Comparison of ENCODE assay signal across 14 cellular contexts in the genomic region with DNA sequence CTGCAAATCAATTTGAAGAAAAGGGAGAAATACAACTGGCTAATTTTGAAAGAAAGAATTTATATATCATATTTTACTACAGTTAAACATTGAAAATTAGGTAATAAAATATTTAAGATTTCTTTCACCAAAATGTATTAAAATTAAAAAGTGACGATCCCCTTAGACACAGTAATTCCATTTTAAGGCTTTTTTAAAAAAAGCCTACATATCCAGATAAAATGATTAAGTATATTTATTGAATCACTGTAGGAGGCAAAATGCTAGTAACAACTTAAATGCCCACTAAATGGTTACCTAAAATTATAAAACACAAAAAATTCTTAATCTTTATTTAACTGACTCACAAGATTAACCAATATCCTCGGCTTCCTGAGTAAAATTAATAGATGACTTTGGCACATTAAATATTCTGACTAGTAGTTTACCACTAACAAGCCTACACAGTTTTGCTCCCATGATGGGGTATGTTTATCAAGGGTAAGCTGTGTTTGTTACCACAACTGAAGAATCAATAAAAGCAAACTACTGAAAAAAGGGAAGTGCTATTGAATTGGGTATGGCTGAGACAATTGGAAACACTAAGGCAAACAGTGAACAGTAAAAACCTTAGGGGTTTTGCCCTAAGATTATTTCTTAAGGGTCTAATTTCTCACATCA. TPM values are rescaled to one million over a fixed set of nuclear protein-coding genes. Genes with fewer than 3 reads are reported as not detected.
DNase-seq lines count a peak whose midpoint lies in the region; ATAC-seq, FAIRE-seq and TF ChIP-seq lines count a peak whose summit lies in the region.
"Had no signal": no experiment of that assay in that cellular context is flagged by ENCODE, and none has a peak within 500 bp of the region (broad histone marks: within the 10 kb centered on the region; RNA-seq: fewer than 3 reads in every experiment).

No MANE protein-coding gene starts in this region.

- peaks cover 2 to 3% of the 10 kb centered on the region in 2 donors for H3K36me3 Mint-ChIP-seq in CD14-positive monocyte
- H3K36me3 Mint-ChIP-seq in activated naive CD4-positive, alpha-beta T cell treated with anti-CD3 and anti-CD28 coated beads, Interleukin-2, amount 50 U/mL, for 72 hours, result peaks cover 0 to 26% of the 10 kb centered on the region in 2 donors
- peaks cover 5 to 26% (median 20%) of the 10 kb centered on the region in 3 donors for H3K36me3 Mint-ChIP-seq in naive thymus-derived CD8-positive, alpha-beta T cell

- H3K79me2 ChIP-seq in HCT116 (ENCODE audit: insufficient read depth, low read length) (peaks cover 32% of the 10 kb centered on the region), SK-N-SH (ENCODE audit: insufficient read depth) (peaks cover 97% of the 10 kb centered on the region)

- no peak for TF ChIP-seq EP300 in SK-N-SH (IDR thresholded peaks at IDR 0.05; ENCODE audit: borderline replicate concordance in 1 of 2, low read depth in 1 of 2, low read length in 1 of 2)

- H3K9me2 ChIP-seq in HCT116 (ENCODE audit: insufficient read depth) (no peaks in the 10 kb centered on the region), SK-N-SH (no peaks in the 10 kb centered on the region)

- CTCF ChIA-PET in HCT116 (lab: Charles Lee) (no interaction called here), SK-N-SH (lab: Yijun Ruan, JAX) (no interaction called here)

- intact Hi-C loops in CD14-positive monocyte (cut with micrococcal nuclease) (no loop called here), HCT116 (cut with micrococcal nuclease) (loop anchor here (2.0 kb wide), 1 partner anchor 27 kb away; the partner anchor contains the start of gene ANKRD28)

- H3K27ac Mint-ChIP-seq in CD14-positive monocyte, result peak overlapping the region in 4 of 7 donors; percentile 48 to 83 (median 62)
- H3K27ac Mint-ChIP-seq in activated naive CD4-positive, alpha-beta T cell treated with anti-CD3 and anti-CD28 coated beads, Interleukin-2, amount 50 U/mL, for 72 hours, result no peak overlapping the region
- H3K27ac Mint-ChIP-seq in naive thymus-derived CD8-positive, alpha-beta T cell, result no peak overlapping the region

- no peaks in the 10 kb centered on the region for H3K9me3 ChIP-seq in HCT116 (ENCODE audit: control insufficient read depth in 1 of 2, insufficient read depth in 1 of 2, low read depth in 1 of 2, low read length in 2 of 2)
- H3K9me3 ChIP-seq in SK-N-SH, result no peaks in the 10 kb centered on the region
- H3K9me3 ChIP-seq: colonic mucosa, testis had no signal

- TF ChIP-seq CTCF in CD14-positive monocyte (IDR thresholded peaks at IDR 0.05) (no peak), HCT116 (IDR thresholded peaks at IDR 0.05 in 2 of 3, conservative IDR thresholded peaks at IDR 0.05 in 1 of 3; ENCODE audit: borderline replicate concordance in 1 of 3, insufficient read depth in 1 of 3, low read depth in 2 of 3, low read length in 2 of 3) (no peak), SK-N-SH (IDR thresholded peaks at IDR 0.05) (no peak)

- H3K4me1 Mint-ChIP-seq in CD14-positive monocyte, result peaks cover 18% of the 10 kb centered on the region
- H3K4me1 Mint-ChIP-seq in naive thymus-derived CD8-positive, alpha-beta T cell, result peaks cover 6 to 33% (median 15%) of the 10 kb centered on the region in 4 donors

- no peaks in the 10 kb centered on the region for H3K27me3 ChIP-seq in HCT116 (ENCODE audit: insufficient read depth, low read length)
- no peaks in the 10 kb centered on the region for H3K27me3 ChIP-seq in SK-N-SH (ENCODE audit: insufficient read depth)
- H3K27me3 ChIP-seq: colonic mucosa, testis had no signal

- TF ChIP-seq POLR2A in HCT116 (IDR thresholded peaks at IDR 0.05; ENCODE audit: borderline replicate concordance, extremely low read depth, insufficient read depth, insufficient read length), result no peak

- peak overlapping the region; percentile 31 for H3K9ac ChIP-seq in HCT116 (ENCODE audit: low read length)
- H3K9ac ChIP-seq in SK-N-SH, result peak overlapping the region; percentile 59; the same call in 1 of the 2 replicates

- ATAC-seq in HCT116 (no peak), GM19467 (IDR thresholded peaks at IDR 0.05; ENCODE audit: unreplicated experiment) (no peak)
- no peak for ATAC-seq in activated naive CD4-positive, alpha-beta T cell treated with anti-CD3 and anti-CD28 coated beads, Interleukin-2, amount 50 U/mL, for 72 hours
- no peak for ATAC-seq in naive thymus-derived CD8-positive, alpha-beta T cell
- ATAC-seq: GM23338 had no signal

- DNase-seq in CD14-positive monocyte (ENCODE audit: low spot score) (no peak), HCT116 (ENCODE audit: low read depth, low spot score) (no peak), SK-N-SH (no peak), kidney tubule cell (ENCODE audit: low spot score) (peak; percentile 26), frontal cortex (ENCODE audit: low spot score in 2 of 2) (no peak)
- DNase-seq in activated naive CD4-positive, alpha-beta T cell treated with anti-CD3 and anti-CD28 coated beads, Interleukin-2, amount 50 U/mL, for 72 hours (ENCODE audit: low spot score in 2 of 2), result no peak
- DNase-seq in naive thymus-derived CD8-positive, alpha-beta T cell, result no peak
- DNase-seq: activated CD8-positive, alpha-beta memory T cell treated with anti-CD3 and anti-CD28 coated beads, Interleukin-2, amount 50 U/mL, for 4 hours; colonic mucosa; stimulated activated CD4-positive, alpha-beta T cell treated with anti-CD3 and anti-CD28 coated beads, Interleukin-1b, Interleukin-23, amount 100 ng/mL, for 48 hours; testis had no signal

- H3K27me3 Mint-ChIP-seq in CD14-positive monocyte (ENCODE audit: low read depth in 3 of 3), result no peaks in the 10 kb centered on the region
- no peaks in the 10 kb centered on the region for H3K27me3 Mint-ChIP-seq in naive thymus-derived CD8-positive, alpha-beta T cell

- H3K4me3 ChIP-seq in HCT116 (replicated peaks in 1 of 2; ENCODE audit: low read depth in 1 of 2, low read length in 2 of 2), result peak overlapping the region in 1 of 2 experiments; percentile 30; a peak in 1 of 4 replicates
- H3K4me3 ChIP-seq in SK-N-SH (ENCODE audit: low read depth in 2 of 2, low read length in 1 of 2), result peak overlapping the region in 1 of 2 experiments; percentile 9; a peak in 1 of 4 replicates
- H3K4me3 ChIP-seq: colonic mucosa, GM23338, testis had no signal

- H3K27ac ChIP-seq in HCT116 (ENCODE audit: low read depth, low read length), result peak overlapping the region; percentile 68; the same call in 1 of the 2 replicates
- H3K27ac ChIP-seq in SK-N-SH (ENCODE audit: low read depth in 2 of 2, low read length in 1 of 2), result peak overlapping the region; percentile 74 to 92
- H3K27ac ChIP-seq: C4-2B, colonic mucosa, testis had no signal

- no peak overlapping the region for H2AFZ ChIP-seq in HCT116 (ENCODE audit: low read depth, low read length, poor library complexity, severe bottlenecking)
- no peak overlapping the region for H2AFZ ChIP-seq in SK-N-SH (ENCODE audit: low read depth)
- H2AFZ ChIP-seq: GM23338 had no signal

- RAD21 ChIA-PET in HCT116 (lab: Charles Lee; ENCODE audit: low non-redundant PET in 1 of 2, low total read pairs in 2 of 2, uncharacterized antibody in 2 of 2, unreplicated experiment in 2 of 2), result no interaction called here

- H3K4me1 ChIP-seq in HCT116 (ENCODE audit: control insufficient read depth in 1 of 2, insufficient read depth in 2 of 2, low read length in 2 of 2) (peaks cover 26 to 30% of the 10 kb centered on the region in 2 experiments), SK-N-SH (ENCODE audit: control insufficient read depth in 1 of 2, insufficient read depth in 2 of 2, low read depth in 1 of 2, low read length in 1 of 2) (peaks cover 2 to 25% of the 10 kb centered on the region in 2 experiments; a peak in 3 of 4 replicates)
- H3K4me1 ChIP-seq: colonic mucosa, testis had no signal

- no TSS peak for BruUV-seq in HCT116 (replicated peaks; lab: Mats Ljungman, UMichigan)

- H3K9me3 Mint-ChIP-seq in CD14-positive monocyte, result no peaks in the 10 kb centered on the region
- peaks cover 0 to 16% of the 10 kb centered on the region in 2 donors for H3K9me3 Mint-ChIP-seq in activated naive CD4-positive, alpha-beta T cell treated with anti-CD3 and anti-CD28 coated beads, Interleukin-2, amount 50 U/mL, for 72 hours
- H3K9me3 Mint-ChIP-seq in naive thymus-derived CD8-positive, alpha-beta T cell, result no peaks in the 10 kb centered on the region
- H3K9me3 Mint-ChIP-seq: GM23338 had no signal

- TF ChIP-seq RAD21 in HCT116 (IDR thresholded peaks at IDR 0.05; ENCODE audit: low read depth), result no peak
- no peak for TF ChIP-seq RAD21 in SK-N-SH (IDR thresholded peaks at IDR 0.05; ENCODE audit: low read length)

- peaks cover 24% of the 10 kb centered on the region for H3F3A ChIP-seq in SK-N-SH (replicated peaks; ENCODE audit: insufficient read depth)

- no peaks in the 10 kb centered on the region for H4K20me1 ChIP-seq in HCT116 (ENCODE audit: insufficient read depth)
- no peaks in the 10 kb centered on the region; the same call in 1 of the 2 replicates for H4K20me1 ChIP-seq in SK-N-SH (ENCODE audit: insufficient read depth)

- FAIRE-seq in frontal cortex (lab: Jason Lieb, UNC), result no peak

- peak overlapping the region; percentile 74 for H3K4me2 ChIP-seq in HCT116 (ENCODE audit: low read length)
- peak overlapping the region; percentile 53 for H3K4me2 ChIP-seq in SK-N-SH
- H3K4me2 ChIP-seq: GM23338 had no signal

- 15% methylated on average over 2 of the region's 2 CpGs for WGBS in SK-N-SH (ENCODE audit: low lambda C conversion rate)

- POLR2A ChIA-PET in HCT116 (lab: Charles Lee) (no interaction called here), SK-N-SH (lab: Yijun Ruan, JAX) (no interaction called here)
- POLR2A ChIA-PET in naive thymus-derived CD8-positive, alpha-beta T cell (lab: Charles Lee), result no interaction called here

- no peak overlapping the region for H3K4me3 Mint-ChIP-seq in CD14-positive monocyte
- H3K4me3 Mint-ChIP-seq in naive thymus-derived CD8-positive, alpha-beta T cell, result no peak overlapping the region
- H3K4me3 Mint-ChIP-seq: GM23338 had no signal

- H3K36me3 ChIP-seq in HCT116 (ENCODE audit: control insufficient read depth in 1 of 2, insufficient read depth in 2 of 2, low read length in 2 of 2) (no peaks in the 10 kb centered on the region), SK-N-SH (replicated peaks in 1 of 2; ENCODE audit: control insufficient read depth in 1 of 2, insufficient read depth in 2 of 2, low read length in 1 of 2) (peaks cover 22 to 74% of the 10 kb centered on the region in 2 experiments)
- H3K36me3 ChIP-seq: colonic mucosa had no signal

TF ChIP-seq in HCT116, 20 proteins besides CTCF, POLR2A, EP300 and RAD21 (continues in another document):
- TF ChIP-seq ZFX (IDR thresholded peaks at IDR 0.05), result no peak

TF ChIP-seq in SK-N-SH, 30 proteins besides CTCF, POLR2A, EP300 and RAD21 (continues in another document):
- TF ChIP-seq NFIC (IDR thresholded peaks at IDR 0.05; ENCODE audit: borderline replicate concordance), result no peak

RNA-seq across cellular contexts. Expression of gene ANKRD28, which starts 28.4 kb away (rescaled TPM):
- 10 to 100 TPM in 1 of 2 donors, 1 to 10 TPM in 1; 5.9 to 11.5 TPM for polyA plus RNA-seq in CD14-positive monocyte
- 47.5 TPM for total RNA-seq in HCT116 (2021; ENCODE audit: unreplicated experiment)
- 27.9 and 28.7 TPM in 2 replicates for polyA plus RNA-seq in HCT116 (2012)
- polyA plus RNA-seq in SK-N-SH (2012; rRNA removed), result 74.8 and 102 TPM in 2 replicates
- 63.3 and 73.0 TPM in 2 replicates for polyA plus RNA-seq in SK-N-SH (2012; cell fraction: cytosol; rRNA removed)
- polyA plus RNA-seq in SK-N-SH (2012; cell fraction: nucleus; rRNA removed), result 95.3 and 194 TPM in 2 replicates
- 84.8 TPM for total RNA-seq in frontal cortex
- total RNA-seq in activated naive CD4-positive, alpha-beta T cell treated with anti-CD3 and anti-CD28 coated beads, Interleukin-2, amount 50 U/mL, for 72 hours, result 10 to 100 TPM; 22.1 to 43.0 TPM
- 10 to 100 TPM; 32.7 to 38.0 TPM for total RNA-seq in naive thymus-derived CD8-positive, alpha-beta T cell
- polyA plus RNA-seq in naive thymus-derived CD8-positive, alpha-beta T cell, result 10 to 100 TPM in 1 of 3 donors, 1 to 10 TPM in 2; 3.3 to 10.5 (median 7.1) TPM

Comparison
In these comparisons a context has a peak if more than half of its experiments do, and no peak if none do; other contexts are left out.
1. H3K27ac Mint-ChIP-seq: peak in CD14-positive monocyte (4 of 7); none in activated naive CD4-positive, alpha-beta T cell treated with anti-CD3 and anti-CD28 coated beads, Interleukin-2, amount 50 U/mL, for 72 hours (0 of 2) and naive thymus-derived CD8-positive, alpha-beta T cell (0 of 10).